26 cellular contexts compared by ENCODE assay signal in the genomic region with DNA sequence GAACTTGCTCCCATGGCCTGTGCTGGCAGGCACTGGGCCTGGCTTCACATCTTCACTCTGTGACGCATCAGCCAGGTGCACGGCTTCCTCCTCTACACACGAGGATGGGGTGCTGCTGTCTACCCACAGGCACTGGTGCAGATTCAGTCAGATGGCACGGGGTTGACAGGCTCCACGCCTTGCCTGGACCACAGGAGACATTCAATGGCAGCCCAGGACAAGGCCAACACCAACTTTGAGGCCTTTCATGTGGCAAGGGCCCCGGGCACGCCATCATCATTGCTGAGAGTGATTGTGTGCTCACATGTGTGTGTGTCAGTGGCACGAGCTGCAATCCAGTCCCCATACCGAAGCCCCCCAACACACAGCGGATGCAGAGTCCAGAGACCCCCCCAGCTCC.
"Had no signal": no experiment of that assay in that cellular context is flagged by ENCODE, and none has a peak within 500 bp of the region (broad histone marks: within the 10 kb centered on the region; RNA-seq: fewer than 3 reads in every experiment).

No MANE protein-coding gene starts in this region.

- H3K9me3 Mint-ChIP-seq: activated B cell treated with CpG ODN at 0.5 μM for 24 hours; activated CD4-positive, alpha-beta T cell treated with anti-CD3 and anti-CD28 coated beads, Interleukin-2, amount 10 ng/mL, durations not matched to agents 24 days and 14 days; activated CD8-positive, alpha-beta T cell treated with anti-CD3 and anti-CD28 coated beads for 36 hours; activated naive CD4-positive, alpha-beta T cell treated with anti-CD3 and anti-CD28 coated beads, Interleukin-2, amount 50 U/mL, for 72 hours; stimulated activated naive CD8-positive, alpha-beta T cell treated with anti-CD3 and anti-CD28 coated beads, Interleukin-15, amount 100 ng/mL, for 72 hours; T-helper 1 cell treated with Interleukin-12 subunit alpha and Interleukin-12 subunit beta and Interleukin-4 antibody, amounts not matched to agents 30 μg/mL and 1 μg/mL, for 36 hours had no signal

- H3K27ac ChIP-seq: brain microvascular endothelial cell, lower lobe of right lung, neural progenitor cell, ovary, psoas muscle, right atrium auricular region, tibial nerve had no signal

- H3K27ac Mint-ChIP-seq: activated B cell treated with CpG ODN at 0.5 μM for 24 hours; activated CD4-positive, alpha-beta T cell treated with anti-CD3 and anti-CD28 coated beads, Interleukin-2, amount 10 ng/mL, durations not matched to agents 24 days and 14 days; activated CD8-positive, alpha-beta memory T cell treated with anti-CD3 and anti-CD28 coated beads, Interleukin-2, amount 10 ng/mL, durations not matched to agents 7 days and 5 days; activated CD8-positive, alpha-beta T cell treated with anti-CD3 and anti-CD28 coated beads for 36 hours; activated naive CD4-positive, alpha-beta T cell treated with anti-CD3 and anti-CD28 coated beads, Interleukin-2, amount 50 U/mL, for 72 hours; neural progenitor cell; stimulated activated naive CD8-positive, alpha-beta T cell treated with anti-CD3 and anti-CD28 coated beads, Interleukin-15, amount 100 ng/mL, for 72 hours; T-helper 1 cell treated with Interleukin-12 subunit alpha and Interleukin-12 subunit beta and Interleukin-4 antibody, amounts not matched to agents 30 μg/mL and 1 μg/mL, for 36 hours had no signal

- H3K27me3 ChIP-seq: ovary, right atrium auricular region, uterus had no signal

- H3K36me3 ChIP-seq: brain microvascular endothelial cell, lower lobe of right lung, neural progenitor cell, ovary, right atrium auricular region, tibial nerve, uterus had no signal

- H3K9me3 ChIP-seq: lower lobe of right lung, ovary, psoas muscle, right atrium auricular region, tibial nerve, uterus had no signal

- H3K36me3 Mint-ChIP-seq: activated CD8-positive, alpha-beta memory T cell treated with anti-CD3 and anti-CD28 coated beads, Interleukin-2, amount 10 ng/mL, durations not matched to agents 7 days and 5 days had no signal

- H3K4me3 Mint-ChIP-seq: activated B cell treated with CpG ODN at 0.5 μM for 24 hours; activated CD4-positive, alpha-beta T cell treated with anti-CD3 and anti-CD28 coated beads, Interleukin-2, amount 10 ng/mL, durations not matched to agents 24 days and 14 days; activated CD8-positive, alpha-beta memory T cell treated with anti-CD3 and anti-CD28 coated beads, Interleukin-2, amount 10 ng/mL, durations not matched to agents 7 days and 5 days; activated CD8-positive, alpha-beta T cell treated with anti-CD3 and anti-CD28 coated beads for 36 hours; naive thymus-derived CD4-positive, alpha-beta T cell; neural progenitor cell; stimulated activated naive CD8-positive, alpha-beta T cell treated with anti-CD3 and anti-CD28 coated beads, Interleukin-15, amount 100 ng/mL, for 72 hours; T-helper 1 cell treated with Interleukin-12 subunit alpha and Interleukin-12 subunit beta and Interleukin-4 antibody, amounts not matched to agents 30 μg/mL and 1 μg/mL, for 36 hours had no signal

- DNase-seq: activated B cell treated with CpG ODN at 0.5 μM for 24 hours; activated CD4-positive, alpha-beta T cell treated with anti-CD3 and anti-CD28 coated beads, Interleukin-2, amount 10 ng/mL, durations not matched to agents 24 days and 14 days; activated CD8-positive, alpha-beta memory T cell treated with anti-CD3 and anti-CD28 coated beads, Interleukin-2, amount 10 ng/mL, durations not matched to agents 7 days and 5 days; activated CD8-positive, alpha-beta T cell treated with anti-CD3 and anti-CD28 coated beads for 36 hours; activated gamma-delta T cell treated with Interleukin-2 at 50 U/mL for 16 hours; activated T-cell treated with anti-CD3 and anti-CD28 coated beads for 4 hours; brain microvascular endothelial cell; central memory CD4-positive, alpha-beta T cell; effector memory CD4-positive, alpha-beta T cell; foreskin melanocyte; kidney; lower lobe of right lung; mesendoderm; naive thymus-derived CD4-positive, alpha-beta T cell; psoas muscle; stimulated activated CD4-positive, alpha-beta T cell treated with anti-CD3 and anti-CD28 coated beads, Interleukin-12 subunit alpha, Interleukin-12 subunit beta, amount 100 ng/mL, for 4 hours; stimulated activated CD4-positive, alpha-beta T cell treated with anti-CD3 and anti-CD28 coated beads, Interleukin-4, amount 100 ng/mL, for 4 hours; stimulated activated naive CD8-positive, alpha-beta T cell treated with anti-CD3 and anti-CD28 coated beads, Interleukin-15, amount 100 ng/mL, for 72 hours; uterus had no signal

- H3K4me3 ChIP-seq: lower lobe of right lung, neural progenitor cell, ovary, psoas muscle, right atrium auricular region, tibial nerve, uterus had no signal

- ATAC-seq: activated CD8-positive, alpha-beta memory T cell treated with anti-CD3 and anti-CD28 coated beads, Interleukin-2, amount 10 ng/mL, durations not matched to agents 7 days and 5 days; activated CD8-positive, alpha-beta T cell treated with anti-CD3 and anti-CD28 coated beads for 36 hours; activated naive CD4-positive, alpha-beta T cell treated with anti-CD3 and anti-CD28 coated beads, Interleukin-2, amount 50 U/mL, for 72 hours; esophagus mucosa; lower lobe of right lung; naive thymus-derived CD4-positive, alpha-beta T cell; psoas muscle; stimulated activated naive CD8-positive, alpha-beta T cell treated with anti-CD3 and anti-CD28 coated beads, Interleukin-15, amount 100 ng/mL, for 72 hours had no signal
